Comparison of ENCODE assay signal across 1 cellular context in genomic region chr20:53905019-53905847, GRCh38.
TF ChIP-seq lines count a peak whose summit lies in the region.

No MANE protein-coding gene starts in this region.

TF ChIP-seq in GM12878, 131 proteins besides CTCF, POLR2A, EP300 and RAD21 (continued from another document and continues in another):
- TF ChIP-seq, protein P1, sequence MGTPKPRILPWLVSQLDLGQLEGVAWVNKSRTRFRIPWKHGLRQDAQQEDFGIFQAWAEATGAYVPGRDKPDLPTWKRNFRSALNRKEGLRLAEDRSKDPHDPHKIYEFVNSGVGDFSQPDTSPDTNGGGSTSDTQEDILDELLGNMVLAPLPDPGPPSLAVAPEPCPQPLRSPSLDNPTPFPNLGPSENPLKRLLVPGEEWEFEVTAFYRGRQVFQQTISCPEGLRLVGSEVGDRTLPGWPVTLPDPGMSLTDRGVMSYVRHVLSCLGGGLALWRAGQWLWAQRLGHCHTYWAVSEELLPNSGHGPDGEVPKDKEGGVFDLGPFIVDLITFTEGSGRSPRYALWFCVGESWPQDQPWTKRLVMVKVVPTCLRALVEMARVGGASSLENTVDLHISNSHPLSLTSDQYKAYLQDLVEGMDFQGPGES (IDR thresholded peaks at IDR 0.05): no peak
- TF ChIP-seq POLR2AphosphoS2 (IDR thresholded peaks at IDR 0.05; ENCODE audit: low read depth, low read length) (no peak), MXI1 (IDR thresholded peaks at IDR 0.05; ENCODE audit: low read depth, low read length) (no peak), EGR1 (IDR thresholded peaks at IDR 0.05; ENCODE audit: borderline replicate concordance in 1 of 2, low read depth in 2 of 2, low read length in 2 of 2) (no peak), MLLT1 (IDR thresholded peaks at IDR 0.05) (peak; percentile 87), KAT2A (conservative IDR thresholded peaks at IDR 0.05; ENCODE audit: control insufficient read depth, low read depth, low read length) (no peak), ASH2L (IDR thresholded peaks at IDR 0.05; ENCODE audit: borderline replicate concordance, low read depth) (no peak), ZBED1 (IDR thresholded peaks at IDR 0.05; ENCODE audit: borderline replicate concordance) (0 out of 2 replicates have a peak, but pooled peaks have one; percentile 22), TAF1 (IDR thresholded peaks at IDR 0.05; ENCODE audit: borderline replicate concordance, low read depth, low read length) (no peak), BCL3 (IDR thresholded peaks at IDR 0.05; ENCODE audit: borderline replicate concordance, insufficient read depth, low read depth, low read length, poor library complexity, severe bottlenecking) (no peak), YBX1 (IDR thresholded peaks at IDR 0.05) (no peak), ATF3 (IDR thresholded peaks at IDR 0.05; ENCODE audit: borderline replicate concordance, extremely low read depth, low read depth, low read length) (no peak), RFX5 (IDR thresholded peaks at IDR 0.05; ENCODE audit: low read depth, low read length) (no peak), SREBF2 (IDR thresholded peaks at IDR 0.05; ENCODE audit: low read length) (no peak), ZNF274 (IDR thresholded peaks at IDR 0.05; ENCODE audit: insufficient read depth, insufficient read length) (no peak), USF2 (IDR thresholded peaks at IDR 0.05; ENCODE audit: borderline replicate concordance, low read depth, low read length) (no peak), SMAD5 (IDR thresholded peaks at IDR 0.05; ENCODE audit: low read depth) (no peak), GATAD2B (conservative IDR thresholded peaks at IDR 0.05; ENCODE audit: low read depth) (no peak; the same call in 1 of the 2 replicates), NR2F1 (conservative IDR thresholded peaks at IDR 0.05) (peak; percentile 88), HDAC6 (IDR thresholded peaks at IDR 0.05; ENCODE audit: unreplicated experiment) (no peak), FOXM1 (IDR thresholded peaks at IDR 0.05; ENCODE audit: low read depth, low read length) (no peak; the same call in 1 of the 2 replicates), MTA3 (IDR thresholded peaks at IDR 0.05; ENCODE audit: borderline replicate concordance, low read length) (no peak), CBFB (IDR thresholded peaks at IDR 0.05; ENCODE audit: low read depth) (no peak), MYB (IDR thresholded peaks at IDR 0.05; ENCODE audit: borderline replicate concordance, low read depth, low read length) (no peak), PAX5 (IDR thresholded peaks at IDR 0.05; ENCODE audit: borderline replicate concordance, low read depth, low read length) (no peak), SUPT20H (IDR thresholded peaks at IDR 0.05; ENCODE audit: borderline replicate concordance, control insufficient read depth, low read depth, low read length) (no peak), IKZF1 (conservative IDR thresholded peaks at IDR 0.05) (peak; percentile 83), TCF3 (IDR thresholded peaks at IDR 0.05; ENCODE audit: borderline replicate concordance, insufficient read depth, low read depth, low read length) (no peak), NFYA (IDR thresholded peaks at IDR 0.05; ENCODE audit: borderline replicate concordance, low read depth, low read length) (no peak), HCFC1 (IDR thresholded peaks at IDR 0.05; ENCODE audit: low read length) (no peak), RCOR1 (conservative IDR thresholded peaks at IDR 0.05; ENCODE audit: low read depth, low read length) (no peak), KLF5 (IDR thresholded peaks at IDR 0.05; ENCODE audit: partially characterized antibody) (peak; percentile 19), IRF5 (IDR thresholded peaks at IDR 0.05; ENCODE audit: borderline replicate concordance) (no peak), HDGF (IDR thresholded peaks at IDR 0.05) (peak; percentile 47), CHD2 (IDR thresholded peaks at IDR 0.05; ENCODE audit: borderline replicate concordance, low read depth, low read length) (no peak)
- TF ChIP-seq, protein P2, sequence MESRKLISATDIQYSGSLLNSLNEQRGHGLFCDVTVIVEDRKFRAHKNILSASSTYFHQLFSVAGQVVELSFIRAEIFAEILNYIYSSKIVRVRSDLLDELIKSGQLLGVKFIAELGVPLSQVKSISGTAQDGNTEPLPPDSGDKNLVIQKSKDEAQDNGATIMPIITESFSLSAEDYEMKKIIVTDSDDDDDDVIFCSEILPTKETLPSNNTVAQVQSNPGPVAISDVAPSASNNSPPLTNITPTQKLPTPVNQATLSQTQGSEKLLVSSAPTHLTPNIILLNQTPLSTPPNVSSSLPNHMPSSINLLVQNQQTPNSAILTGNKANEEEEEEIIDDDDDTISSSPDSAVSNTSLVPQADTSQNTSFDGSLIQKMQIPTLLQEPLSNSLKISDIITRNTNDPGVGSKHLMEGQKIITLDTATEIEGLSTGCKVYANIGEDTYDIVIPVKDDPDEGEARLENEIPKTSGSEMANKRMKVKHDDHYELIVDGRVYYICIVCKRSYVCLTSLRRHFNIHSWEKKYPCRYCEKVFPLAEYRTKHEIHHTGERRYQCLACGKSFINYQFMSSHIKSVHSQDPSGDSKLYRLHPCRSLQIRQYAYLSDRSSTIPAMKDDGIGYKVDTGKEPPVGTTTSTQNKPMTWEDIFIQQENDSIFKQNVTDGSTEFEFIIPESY (IDR thresholded peaks at IDR 0.05): no peak
- TF ChIP-seq, protein P3, sequence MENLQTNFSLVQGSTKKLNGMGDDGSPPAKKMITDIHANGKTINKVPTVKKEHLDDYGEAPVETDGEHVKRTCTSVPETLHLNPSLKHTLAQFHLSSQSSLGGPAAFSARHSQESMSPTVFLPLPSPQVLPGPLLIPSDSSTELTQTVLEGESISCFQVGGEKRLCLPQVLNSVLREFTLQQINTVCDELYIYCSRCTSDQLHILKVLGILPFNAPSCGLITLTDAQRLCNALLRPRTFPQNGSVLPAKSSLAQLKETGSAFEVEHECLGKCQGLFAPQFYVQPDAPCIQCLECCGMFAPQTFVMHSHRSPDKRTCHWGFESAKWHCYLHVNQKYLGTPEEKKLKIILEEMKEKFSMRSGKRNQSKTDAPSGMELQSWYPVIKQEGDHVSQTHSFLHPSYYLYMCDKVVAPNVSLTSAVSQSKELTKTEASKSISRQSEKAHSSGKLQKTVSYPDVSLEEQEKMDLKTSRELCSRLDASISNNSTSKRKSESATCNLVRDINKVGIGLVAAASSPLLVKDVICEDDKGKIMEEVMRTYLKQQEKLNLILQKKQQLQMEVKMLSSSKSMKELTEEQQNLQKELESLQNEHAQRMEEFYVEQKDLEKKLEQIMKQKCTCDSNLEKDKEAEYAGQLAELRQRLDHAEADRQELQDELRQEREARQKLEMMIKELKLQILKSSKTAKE (IDR thresholded peaks at IDR 0.05; ENCODE audit: low read depth, poor library complexity, severe bottlenecking): no peak
- TF ChIP-seq, protein P4, sequence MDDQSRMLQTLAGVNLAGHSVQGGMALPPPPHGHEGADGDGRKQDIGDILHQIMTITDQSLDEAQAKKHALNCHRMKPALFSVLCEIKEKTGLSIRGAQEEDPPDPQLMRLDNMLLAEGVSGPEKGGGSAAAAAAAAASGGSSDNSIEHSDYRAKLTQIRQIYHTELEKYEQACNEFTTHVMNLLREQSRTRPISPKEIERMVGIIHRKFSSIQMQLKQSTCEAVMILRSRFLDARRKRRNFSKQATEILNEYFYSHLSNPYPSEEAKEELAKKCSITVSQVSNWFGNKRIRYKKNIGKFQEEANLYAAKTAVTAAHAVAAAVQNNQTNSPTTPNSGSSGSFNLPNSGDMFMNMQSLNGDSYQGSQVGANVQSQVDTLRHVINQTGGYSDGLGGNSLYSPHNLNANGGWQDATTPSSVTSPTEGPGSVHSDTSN (IDR thresholded peaks at IDR 0.05; ENCODE audit: insufficient replicate concordance, low read depth, low read length): no peak
- TF ChIP-seq, protein P5, sequence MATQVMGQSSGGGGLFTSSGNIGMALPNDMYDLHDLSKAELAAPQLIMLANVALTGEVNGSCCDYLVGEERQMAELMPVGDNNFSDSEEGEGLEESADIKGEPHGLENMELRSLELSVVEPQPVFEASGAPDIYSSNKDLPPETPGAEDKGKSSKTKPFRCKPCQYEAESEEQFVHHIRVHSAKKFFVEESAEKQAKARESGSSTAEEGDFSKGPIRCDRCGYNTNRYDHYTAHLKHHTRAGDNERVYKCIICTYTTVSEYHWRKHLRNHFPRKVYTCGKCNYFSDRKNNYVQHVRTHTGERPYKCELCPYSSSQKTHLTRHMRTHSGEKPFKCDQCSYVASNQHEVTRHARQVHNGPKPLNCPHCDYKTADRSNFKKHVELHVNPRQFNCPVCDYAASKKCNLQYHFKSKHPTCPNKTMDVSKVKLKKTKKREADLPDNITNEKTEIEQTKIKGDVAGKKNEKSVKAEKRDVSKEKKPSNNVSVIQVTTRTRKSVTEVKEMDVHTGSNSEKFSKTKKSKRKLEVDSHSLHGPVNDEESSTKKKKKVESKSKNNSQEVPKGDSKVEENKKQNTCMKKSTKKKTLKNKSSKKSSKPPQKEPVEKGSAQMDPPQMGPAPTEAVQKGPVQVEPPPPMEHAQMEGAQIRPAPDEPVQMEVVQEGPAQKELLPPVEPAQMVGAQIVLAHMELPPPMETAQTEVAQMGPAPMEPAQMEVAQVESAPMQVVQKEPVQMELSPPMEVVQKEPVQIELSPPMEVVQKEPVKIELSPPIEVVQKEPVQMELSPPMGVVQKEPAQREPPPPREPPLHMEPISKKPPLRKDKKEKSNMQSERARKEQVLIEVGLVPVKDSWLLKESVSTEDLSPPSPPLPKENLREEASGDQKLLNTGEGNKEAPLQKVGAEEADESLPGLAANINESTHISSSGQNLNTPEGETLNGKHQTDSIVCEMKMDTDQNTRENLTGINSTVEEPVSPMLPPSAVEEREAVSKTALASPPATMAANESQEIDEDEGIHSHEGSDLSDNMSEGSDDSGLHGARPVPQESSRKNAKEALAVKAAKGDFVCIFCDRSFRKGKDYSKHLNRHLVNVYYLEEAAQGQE (IDR thresholded peaks at IDR 0.05; ENCODE audit: low read depth, low read length): no peak
- TF ChIP-seq, protein P6, sequence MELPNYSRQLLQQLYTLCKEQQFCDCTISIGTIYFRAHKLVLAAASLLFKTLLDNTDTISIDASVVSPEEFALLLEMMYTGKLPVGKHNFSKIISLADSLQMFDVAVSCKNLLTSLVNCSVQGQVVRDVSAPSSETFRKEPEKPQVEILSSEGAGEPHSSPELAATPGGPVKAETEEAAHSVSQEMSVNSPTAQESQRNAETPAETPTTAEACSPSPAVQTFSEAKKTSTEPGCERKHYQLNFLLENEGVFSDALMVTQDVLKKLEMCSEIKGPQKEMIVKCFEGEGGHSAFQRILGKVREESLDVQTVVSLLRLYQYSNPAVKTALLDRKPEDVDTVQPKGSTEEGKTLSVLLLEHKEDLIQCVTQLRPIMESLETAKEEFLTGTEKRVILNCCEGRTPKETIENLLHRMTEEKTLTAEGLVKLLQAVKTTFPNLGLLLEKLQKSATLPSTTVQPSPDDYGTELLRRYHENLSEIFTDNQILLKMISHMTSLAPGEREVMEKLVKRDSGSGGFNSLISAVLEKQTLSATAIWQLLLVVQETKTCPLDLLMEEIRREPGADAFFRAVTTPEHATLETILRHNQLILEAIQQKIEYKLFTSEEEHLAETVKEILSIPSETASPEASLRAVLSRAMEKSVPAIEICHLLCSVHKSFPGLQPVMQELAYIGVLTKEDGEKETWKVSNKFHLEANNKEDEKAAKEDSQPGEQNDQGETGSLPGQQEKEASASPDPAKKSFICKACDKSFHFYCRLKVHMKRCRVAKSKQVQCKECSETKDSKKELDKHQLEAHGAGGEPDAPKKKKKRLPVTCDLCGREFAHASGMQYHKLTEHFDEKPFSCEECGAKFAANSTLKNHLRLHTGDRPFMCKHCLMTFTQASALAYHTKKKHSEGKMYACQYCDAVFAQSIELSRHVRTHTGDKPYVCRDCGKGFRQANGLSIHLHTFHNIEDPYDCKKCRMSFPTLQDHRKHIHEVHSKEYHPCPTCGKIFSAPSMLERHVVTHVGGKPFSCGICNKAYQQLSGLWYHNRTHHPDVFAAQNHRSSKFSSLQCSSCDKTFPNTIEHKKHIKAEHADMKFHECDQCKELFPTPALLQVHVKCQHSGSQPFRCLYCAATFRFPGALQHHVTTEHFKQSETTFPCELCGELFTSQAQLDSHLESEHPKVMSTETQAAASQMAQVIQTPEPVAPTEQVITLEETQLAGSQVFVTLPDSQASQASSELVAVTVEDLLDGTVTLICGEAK (IDR thresholded peaks at IDR 0.05; ENCODE audit: borderline replicate concordance): no peak
